In the genomic region with DNA sequence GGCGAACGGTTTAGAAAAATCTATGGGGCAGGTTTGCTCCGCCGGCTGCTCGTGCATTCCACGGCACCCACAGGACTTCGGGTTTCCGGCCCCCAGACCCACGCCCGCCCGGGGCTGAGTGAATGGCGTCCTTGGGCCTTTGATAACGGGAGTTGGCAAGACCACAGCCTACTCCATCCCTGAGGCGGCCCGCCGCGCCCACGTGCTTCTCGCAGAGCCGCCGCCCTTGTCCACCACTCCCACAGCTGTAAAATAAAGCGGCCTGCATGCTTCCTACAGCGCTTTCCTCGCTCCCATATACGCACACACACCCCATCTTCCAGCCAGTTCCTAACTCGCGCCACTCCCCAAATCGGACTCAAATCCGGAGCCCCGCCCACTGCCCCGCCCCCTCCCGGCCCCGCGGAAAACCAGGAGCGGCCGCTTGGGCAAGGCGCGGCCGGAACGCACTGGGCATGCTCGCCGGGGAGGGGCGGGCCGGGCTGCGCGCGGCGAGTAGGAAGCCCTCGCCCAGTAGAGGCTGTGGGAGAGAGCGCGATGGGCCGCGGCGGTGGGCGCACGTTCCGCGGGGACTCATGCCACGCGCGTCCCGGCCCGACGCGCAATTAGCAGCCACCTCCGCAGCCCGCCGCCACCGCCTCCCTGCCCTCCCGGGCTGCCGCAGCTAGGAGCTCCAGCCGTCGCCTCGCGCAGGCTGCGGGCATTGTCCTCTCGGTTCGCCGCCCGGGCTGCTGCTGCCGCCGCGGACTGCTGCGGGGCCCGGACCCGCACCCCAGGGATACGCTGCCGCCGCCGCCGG, we compare ENCODE assay signal across 8 cellular contexts. TPM values are rescaled to one million over a fixed set of nuclear protein-coding genes. Genes with fewer than 3 reads are reported as not detected.
DNase-seq lines count a peak whose midpoint lies in the region; TF ChIP-seq lines count a peak whose summit lies in the region.

TSS of gene RAP2B (plus strand) at position 513 of the 799 bp plus-strand sequence. CDS start 468 bp downstream, outside the sequence.

- peak within 1 kb of the TSS; percentile 91 to 98 (median 98) for H3K27ac ChIP-seq in transverse colon

- H3K27me3 ChIP-seq in adipocyte (replicated peaks; ENCODE audit: control insufficient read depth, insufficient read depth, low read length) (no peaks in the 10 kb centered on the region), transverse colon (no peaks in the 10 kb centered on the region)

- intact Hi-C loops in cardiac septum (cut with DNase I): loop anchor here (1.0 to 10.0 kb wide), 4 partner anchors 120 to 463 kb away; no protein-coding TSS in a partner anchor
- intact Hi-C loops in transverse colon (cut with DNase I; ENCODE audit: low total_unique reads): no loop called here

- peak; percentile 94 for TF ChIP-seq POLR2A in transverse colon (IDR thresholded peaks at IDR 0.05)

- H3K9me3 ChIP-seq in adipocyte (ENCODE audit: control insufficient read depth, low read length) (no peaks in the 10 kb centered on the region), transverse colon (no peaks in the 10 kb centered on the region)

- DNase-seq in HFF-Myc (ENCODE audit: extremely low read depth, low read depth) (peak; percentile 86), NAMALWA (ENCODE audit: low spot score) (peak; percentile 95), T follicular helper cell (ENCODE audit: low read depth) (peak; percentile 91), adipocyte (ENCODE audit: low read depth) (peak; percentile 98), cardiac septum (ENCODE audit: low spot score) (peak; percentile 99), pons (ENCODE audit: low spot score) (peak; percentile 90), transverse colon (peak; percentile 99)

- no peak for TF ChIP-seq CTCF in HFF-Myc (IDR thresholded peaks at IDR 0.05; ENCODE audit: low read depth, low read length, missing control alignments)
- peak in 1 of 5 experiments; percentile 25 for TF ChIP-seq CTCF in transverse colon (IDR thresholded peaks at IDR 0.05)

- TF ChIP-seq EP300 in transverse colon (IDR thresholded peaks at IDR 0.05; ENCODE audit: low read depth): no peak

- H3K9ac ChIP-seq in adipocyte (ENCODE audit: low read length): peak within 1 kb of the TSS; percentile 98

- H3K4me1 ChIP-seq in adipocyte (ENCODE audit: control insufficient read depth, insufficient read depth, low read length): peaks cover 32% of the 10 kb centered on the region
- H3K4me1 ChIP-seq in transverse colon: peaks cover 6 to 36% (median 29%) of the 10 kb centered on the region in 4 donors

- 0% methylated on average over 81 of the region's 91 CpGs; no CpG with 5 or more reads in 1 of the 2 donors for WGBS in transverse colon (ENCODE audit: low coverage in 1 of 2), 2 donors

- H3K36me3 ChIP-seq in adipocyte (ENCODE audit: control insufficient read depth, insufficient read depth, low read length, severe bottlenecking): no peaks in the 10 kb centered on the region
- no peaks in the 10 kb centered on the region for H3K36me3 ChIP-seq in transverse colon

- in situ Hi-C loops in transverse colon (cut with MboI; ENCODE audit: low pct_ligation_motif_present in 1 of 4, low pct_unique_long_range_greater_than_20kb in 1 of 4, low sequenced_read_pairs in 3 of 4): loop anchor here in 1 of 4 donors (10.0 kb wide), 1 partner anchor 117 kb away; no protein-coding TSS in a partner anchor

- H3K4me3 ChIP-seq in GM08714 (ENCODE audit: low read length) (peak within 1 kb of the TSS; percentile 80), HFF-Myc (replicated peaks; ENCODE audit: low read depth, low read length) (peak within 1 kb of the TSS; percentile 82), adipocyte (ENCODE audit: low read length) (peak within 1 kb of the TSS; percentile 97), transverse colon (peak within 1 kb of the TSS; percentile 58 to 96 (median 86))

RNA-seq across cellular contexts. Expression of gene RAP2B, which starts in this region (rescaled TPM):
- 4.7 TPM for total RNA-seq in cardiac septum
- total RNA-seq in transverse colon: 10 to 100 TPM in 3 of 4 donors, 1 to 10 TPM in 1; 9.8 to 22.8 (median 11.2) TPM

Comparison
In these comparisons a context has a peak if more than half of its experiments do, and no peak if none do; other contexts are left out.
1. Peak in every context shown above with its lines: DNase-seq, H3K4me3 ChIP-seq and H3K27ac ChIP-seq.